ENCODE assay signal across 10 cellular contexts in the genomic region with DNA sequence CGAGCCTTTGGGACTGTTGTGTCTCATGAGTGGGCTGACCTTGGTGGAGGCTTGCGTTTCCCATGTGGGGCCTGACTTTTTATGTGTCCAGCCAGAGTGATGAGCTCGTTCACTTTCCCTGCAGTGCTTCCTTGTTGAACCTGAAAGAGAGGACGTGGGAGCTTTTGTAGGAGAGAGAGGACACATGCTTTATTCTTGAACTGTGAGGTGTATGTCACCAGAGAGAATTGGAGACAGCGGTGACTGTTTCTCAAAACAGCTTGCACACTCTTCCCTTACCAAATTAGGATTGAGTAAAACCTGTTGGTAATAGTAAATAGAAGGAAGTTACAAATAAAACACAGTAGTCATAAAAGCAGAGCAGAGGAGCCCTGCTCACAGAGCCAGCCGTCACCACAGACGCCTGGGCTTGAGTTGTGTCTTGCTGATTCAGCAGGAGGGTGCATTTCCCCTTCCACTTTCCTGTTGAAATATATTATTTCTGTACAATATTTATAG.
DNase-seq lines count a peak whose midpoint lies in the region; ATAC-seq and TF ChIP-seq lines count a peak whose summit lies in the region.
"Had no signal": no experiment of that assay in that cellular context is flagged by ENCODE, and none has a peak within 500 bp of the region (broad histone marks: within the 10 kb centered on the region; RNA-seq: fewer than 3 reads in every experiment).

No MANE protein-coding gene starts in this region.

- 42% methylated on average over 7 of the region's 7 CpGs for WGBS in GM23248 (ENCODE audit: low coverage in 1 of 2, low lambda C conversion rate in 2 of 2, missing lambda C conversion rate in 2 of 2), 2 experiments
- 57 to 62% methylated on average over 5 to 6 of the region's 7 CpGs for WGBS in gastroesophageal sphincter (ENCODE audit: low coverage in 1 of 2), 2 donors

- H2AFZ ChIP-seq in GM23248: no peak overlapping the region

- in situ Hi-C loops in GM23248 (cut with MboI): no loop called here

- no peaks in the 10 kb centered on the region for H3K9me2 ChIP-seq in GM23248 (ENCODE audit: insufficient read depth)

- no peak overlapping the region for H3K27ac ChIP-seq in GM23248
- H3K27ac ChIP-seq in gastroesophageal sphincter: peak overlapping the region; percentile 64 to 80 (median 76)
- peak overlapping the region; percentile 51 for H3K27ac ChIP-seq in rectal smooth muscle tissue (ENCODE audit: low read depth, low read length)

- peaks cover 16% of the 10 kb centered on the region for H3F3A ChIP-seq in GM23248 (ENCODE audit: insufficient read depth)

- DNase-seq in GM23248 (peak; percentile 49), SKM-1 (lab: John Stamatoyannopoulos, UW; ENCODE audit: unreplicated experiment) (peak; percentile 76), dermis blood vessel endothelial cell (no peak), NCI-H226 (no peak), SHP77 treated with DMSO at 0.1 percent for 48 hours (lab: John Stamatoyannopoulos, UW) (no peak)
- DNase-seq: activated CD4-positive, CD25-positive, alpha-beta regulatory T cell; mesendoderm had no signal

- ATAC-seq in gastroesophageal sphincter (peak; percentile 35), GM18498 (IDR thresholded peaks at IDR 0.05; ENCODE audit: unreplicated experiment) (no peak)

- peaks cover 6% of the 10 kb centered on the region; the same call in 1 of the 2 replicates for H3K79me2 ChIP-seq in GM23248 (ENCODE audit: insufficient read depth)

- TF ChIP-seq EP300 in gastroesophageal sphincter (IDR thresholded peaks at IDR 0.05): no peak

- H3K27me3 ChIP-seq in GM23248 (replicated peaks; ENCODE audit: insufficient read depth) (no peaks in the 10 kb centered on the region), gastroesophageal sphincter (no peaks in the 10 kb centered on the region), rectal smooth muscle tissue (ENCODE audit: control insufficient read depth, insufficient read depth, low read length) (no peaks in the 10 kb centered on the region)

- no peak for TF ChIP-seq POLR2A in gastroesophageal sphincter (IDR thresholded peaks at IDR 0.05)

- no peaks in the 10 kb centered on the region for H3K9me3 ChIP-seq in GM23248 (ENCODE audit: low read depth)
- H3K9me3 ChIP-seq in gastroesophageal sphincter: no peaks in the 10 kb centered on the region

- H3K4me1 ChIP-seq in GM23248 (ENCODE audit: insufficient read depth) (peaks cover 34% of the 10 kb centered on the region), gastroesophageal sphincter (peaks cover 10 to 92% (median 40%) of the 10 kb centered on the region in 3 donors), rectal smooth muscle tissue (ENCODE audit: control insufficient read depth, insufficient read depth, low read length) (peaks cover 45% of the 10 kb centered on the region)

- no peak overlapping the region for H3K4me3 ChIP-seq in GM23248
- no peak overlapping the region for H3K4me3 ChIP-seq in gastroesophageal sphincter
- no peak overlapping the region for H3K4me3 ChIP-seq in rectal smooth muscle tissue (ENCODE audit: low read length)

- H3K9ac ChIP-seq in GM23248 (no peak overlapping the region), rectal smooth muscle tissue (ENCODE audit: low read length) (no peak overlapping the region)

- H3K4me2 ChIP-seq in GM23248 (ENCODE audit: unreplicated experiment): no peak overlapping the region

- no peaks in the 10 kb centered on the region for H4K20me1 ChIP-seq in GM23248 (ENCODE audit: insufficient read depth)

- TF ChIP-seq CTCF in gastroesophageal sphincter (IDR thresholded peaks at IDR 0.05): no peak

- H3K36me3 ChIP-seq in GM23248 (ENCODE audit: low read depth): no peaks in the 10 kb centered on the region
- H3K36me3 ChIP-seq in gastroesophageal sphincter: no peaks in the 10 kb centered on the region
- no peaks in the 10 kb centered on the region for H3K36me3 ChIP-seq in rectal smooth muscle tissue (ENCODE audit: control insufficient read depth, insufficient read depth, low read length)

Comparison
In these comparisons a context has a peak if more than half of its experiments do, and no peak if none do; other contexts are left out.
1. DNase-seq: peak in GM23248 (single experiment) and SKM-1 (single experiment); none in dermis blood vessel endothelial cell (single experiment), NCI-H226 (single experiment) and SHP77 treated with DMSO at 0.1 percent for 48 hours (single experiment).